ENCODE assay signal across 8 cellular contexts in genomic region chr1:160007577-160008200, GRCh38. TPM values are rescaled to one million over a fixed set of nuclear protein-coding genes. Genes with fewer than 3 reads are reported as not detected.
A peak's percentile ranks its signal among the peaks of the same experiment; 100 is the strongest.
DNase-seq lines count a peak whose midpoint lies in the region; ATAC-seq, FAIRE-seq and TF ChIP-seq lines count a peak whose summit lies in the region.

No MANE protein-coding gene starts in this region.

- H4K20me1 ChIP-seq in OCI-LY1 (ENCODE audit: insufficient read depth, low read length): no peaks in the 10 kb centered on the region

- H3K27me3 ChIP-seq in AG04450 (ENCODE audit: control insufficient read depth, insufficient read depth, low read length): peaks cover 7% of the 10 kb centered on the region
- no peaks in the 10 kb centered on the region for H3K27me3 ChIP-seq in OCI-LY1 (ENCODE audit: insufficient read depth, low read length)
- H3K27me3 ChIP-seq in pancreas: no peaks in the 10 kb centered on the region

- WGBS in pancreas, 2 donors: 70 to 73% methylated on average over 3 of the region's 3 CpGs

- H3K4me3 ChIP-seq in AG04450 (ENCODE audit: low read depth, low read length) (no peak overlapping the region), OCI-LY1 (ENCODE audit: low read depth, low read length, poor library complexity, severe bottlenecking) (no peak overlapping the region), pancreas (no peak overlapping the region)

- H3K9me3 ChIP-seq in AG04450 (ENCODE audit: control insufficient read depth, insufficient read depth, low read length): no peaks in the 10 kb centered on the region
- H3K9me3 ChIP-seq in OCI-LY1 (ENCODE audit: low read length): no peaks in the 10 kb centered on the region
- no peaks in the 10 kb centered on the region for H3K9me3 ChIP-seq in pancreas

- TF ChIP-seq CTCF in AG04450 (IDR thresholded peaks at IDR 0.05; ENCODE audit: low read depth, low read length): peak; percentile 70
- TF ChIP-seq CTCF in GM12874 (IDR thresholded peaks at IDR 0.05; ENCODE audit: insufficient read depth, low read depth, low read length): peak; percentile 31; the same call in 1 of the 2 replicates
- peak; percentile 86 for TF ChIP-seq CTCF in OCI-LY1 (IDR thresholded peaks at IDR 0.05; ENCODE audit: low read length)
- TF ChIP-seq CTCF in endothelial cell (IDR thresholded peaks at IDR 0.05; ENCODE audit: unreplicated experiment): peak; percentile 89
- peak; percentile 60 to 79 (median 72) for TF ChIP-seq CTCF in pancreas (IDR thresholded peaks at IDR 0.05)

- H3K4me3 Mint-ChIP-seq in endothelial cell (ENCODE audit: unreplicated experiment): no peak overlapping the region

- H3K36me3 ChIP-seq in OCI-LY1 (ENCODE audit: insufficient read depth, low read length) (no peaks in the 10 kb centered on the region), pancreas (no peaks in the 10 kb centered on the region)

- peak; percentile 88 for FAIRE-seq in pancreas (lab: Jason Lieb, UNC)

- no peaks in the 10 kb centered on the region for H3K9me3 Mint-ChIP-seq in endothelial cell (ENCODE audit: unreplicated experiment)

- no peaks in the 10 kb centered on the region for H3F3A ChIP-seq in OCI-LY1 (ENCODE audit: insufficient read depth, low read length)

- H3K4me2 ChIP-seq in OCI-LY1 (ENCODE audit: low read length): no peak overlapping the region

- DNase-seq in AG04450 (ENCODE audit: low read depth, low spot score) (no peak), endothelial cell (ENCODE audit: low spot score) (no peak), pancreas (no peak), hepatic stellate cell (ENCODE audit: low spot score) (no peak)

- H3K4me1 ChIP-seq in OCI-LY1 (ENCODE audit: insufficient read depth, low read length, severe bottlenecking) (no peaks in the 10 kb centered on the region), pancreas (no peaks in the 10 kb centered on the region)

- H3K27ac ChIP-seq in AG04450 (ENCODE audit: low read depth, low read length) (no peak overlapping the region), OCI-LY1 (ENCODE audit: low read depth, low read length, poor library complexity, severe bottlenecking) (no peak overlapping the region), pancreas (no peak overlapping the region)

- no peak overlapping the region for H3K27ac Mint-ChIP-seq in endothelial cell (ENCODE audit: unreplicated experiment)

- intact Hi-C loops in pancreas (cut with DNase I): loop anchor here in 1 of 3 donors (2.0 to 5.0 kb wide), 2 partner anchors 71 to 210 kb away; no protein-coding TSS in a partner anchor

- H2AFZ ChIP-seq in OCI-LY1 (ENCODE audit: low read length): no peak overlapping the region

- CTCF ChIA-PET in AG04450 (lab: Charles Lee): interaction anchor here (0.6 to 9.7 kb wide), 69 partner anchors 8 to 878 kb away, joined by 3 to 380 read pairs (median 7); partner anchors contain the start of genes CFAP45, DUSP23, FCRL6 and IGSF9

- no peak overlapping the region for H3K9ac ChIP-seq in OCI-LY1 (ENCODE audit: low read length)

- peak in 3 of 4 donors; percentile 57 to 71 (median 70) for ATAC-seq in pancreas
- ATAC-seq in HG02798 (IDR thresholded peaks at IDR 0.05; ENCODE audit: poor library complexity, unreplicated experiment): no peak
- no peak for ATAC-seq in HG03469 (IDR thresholded peaks at IDR 0.05; ENCODE audit: unreplicated experiment)

- H3K4me1 Mint-ChIP-seq in endothelial cell (ENCODE audit: unreplicated experiment): peaks cover 5% of the 10 kb centered on the region

- H3K79me2 ChIP-seq in OCI-LY1 (ENCODE audit: insufficient read depth, low read length): no peaks in the 10 kb centered on the region

- no peaks in the 10 kb centered on the region for H3K9me2 ChIP-seq in OCI-LY1 (ENCODE audit: low read depth, low read length)

- POLR2A ChIA-PET in AG04450 (lab: Yijun Ruan, JAX): no interaction called here

- no peaks in the 10 kb centered on the region for H3K36me3 Mint-ChIP-seq in endothelial cell (ENCODE audit: low read depth, unreplicated experiment)

- H3K27me3 Mint-ChIP-seq in endothelial cell (ENCODE audit: unreplicated experiment): peaks cover under 1% of the 10 kb centered on the region

RNA-seq across cellular contexts. Expression of gene PIGM, which starts 24.1 kb away (rescaled TPM):
- polyA plus RNA-seq in AG04450 (2011; rRNA removed) (5.1 and 6.6 TPM in 2 replicates), pancreas (1 to 10 TPM; 2.7 to 4.2 TPM)
- 2.6 and 3.4 TPM in 2 replicates for polyA minus RNA-seq in AG04450 (2011; rRNA and poly(A)+ RNA removed)
- total RNA-seq in endothelial cell (ENCODE audit: unreplicated experiment) (6.0 TPM), pancreas (1 to 10 TPM; 4.0 to 7.6 (median 5.2) TPM)

RNA-seq across cellular contexts. Expression of gene SLAMF9, which starts 53.7 kb away (rescaled TPM):
- 0.11 TPM in 1 of 2 replicates, not detected in the other for polyA plus RNA-seq in AG04450 (2011; rRNA removed)
- polyA minus RNA-seq in AG04450 (2011; rRNA and poly(A)+ RNA removed): 0.37 TPM in 1 of 2 replicates, not detected in the other
- not detected for total RNA-seq in endothelial cell (ENCODE audit: unreplicated experiment)
- total RNA-seq in pancreas: not detected
- polyA plus RNA-seq in pancreas: not detected

Comparison
In these comparisons a context has a peak if more than half of its experiments do, and no peak if none do; other contexts are left out.
1. CTCF ChIP-seq: peak in every context shown above with its lines; median percentile 89 in endothelial cell; 86 in OCI-LY1; 72 in pancreas; 70 in AG04450; 31 in GM12874.
2. ATAC-seq: peak in pancreas (3 of 4); none in HG02798 (single experiment) and HG03469 (single experiment).